ENCODE assay signal across 16 cellular contexts in genomic region chr12:122847921-122848421, GRCh38. TPM values are rescaled to one million over a fixed set of nuclear protein-coding genes. Genes with fewer than 3 reads are reported as not detected.
DNase-seq lines count a peak whose midpoint lies in the region; ATAC-seq and TF ChIP-seq lines count a peak whose summit lies in the region.
"Had no signal": no experiment of that assay in that cellular context is flagged by ENCODE, and none has a peak within 500 bp of the region (broad histone marks: within the 10 kb centered on the region; RNA-seq: fewer than 3 reads in every experiment).

No MANE protein-coding gene starts in this region.

- no peaks in the 10 kb centered on the region for H3K9me3 Mint-ChIP-seq in chondrocyte (ENCODE audit: low read depth)
- no peaks in the 10 kb centered on the region for H3K9me3 Mint-ChIP-seq in stimulated activated memory B cell treated with anti-CD40 and anti-IgM and Interleukin-4, amounts not matched to agents 10 μg/mL and 1 μg/mL and 100 μg/mL, for 72 hours
- H3K9me3 Mint-ChIP-seq: CD4-positive, alpha-beta T cell had no signal

- H3K9me3 ChIP-seq in lower lobe of right lung (no peaks in the 10 kb centered on the region), vagina (no peaks in the 10 kb centered on the region)

- peaks cover 15% of the 10 kb centered on the region for H3K4me1 Mint-ChIP-seq in chondrocyte (ENCODE audit: low read depth)
- peaks cover 33% of the 10 kb centered on the region for H3K4me1 Mint-ChIP-seq in stimulated activated memory B cell treated with anti-CD40 and anti-IgM and Interleukin-4, amounts not matched to agents 10 μg/mL and 1 μg/mL and 100 μg/mL, for 72 hours

- H3K27me3 ChIP-seq in H7 (ENCODE audit: control insufficient read depth, insufficient read depth, low read length) (no peaks in the 10 kb centered on the region), lower lobe of right lung (ENCODE audit: low read depth) (no peaks in the 10 kb centered on the region), vagina (no peaks in the 10 kb centered on the region)

- H3K4me1 ChIP-seq in lower lobe of right lung (peaks cover 17% of the 10 kb centered on the region), vagina (peaks cover 48% of the 10 kb centered on the region)

- no peaks in the 10 kb centered on the region for H3K27me3 Mint-ChIP-seq in chondrocyte (ENCODE audit: low read depth)
- H3K27me3 Mint-ChIP-seq in stimulated activated memory B cell treated with anti-CD40 and anti-IgM and Interleukin-4, amounts not matched to agents 10 μg/mL and 1 μg/mL and 100 μg/mL, for 72 hours = no peaks in the 10 kb centered on the region
- H3K27me3 Mint-ChIP-seq: B cell; CD4-positive, alpha-beta T cell had no signal

- ATAC-seq in lower lobe of right lung (no peak), sciatic nerve (no peak)
- ATAC-seq in stimulated activated memory B cell treated with anti-CD40 and anti-IgM and Interleukin-4, amounts not matched to agents 10 μg/mL and 1 μg/mL and 100 μg/mL, for 72 hours = no peak
- ATAC-seq: K562 had no signal

- H3K27ac Mint-ChIP-seq in chondrocyte (ENCODE audit: unreplicated experiment) = no peak overlapping the region
- peak overlapping the region; percentile 41 for H3K27ac Mint-ChIP-seq in stimulated activated memory B cell treated with anti-CD40 and anti-IgM and Interleukin-4, amounts not matched to agents 10 μg/mL and 1 μg/mL and 100 μg/mL, for 72 hours
- H3K27ac Mint-ChIP-seq: CD4-positive, alpha-beta T cell had no signal

- H3K27ac ChIP-seq in lower lobe of right lung (no peak overlapping the region), vagina (no peak overlapping the region)

- TF ChIP-seq CTCF in chondrocyte (IDR thresholded peaks at IDR 0.05) = no peak
- TF ChIP-seq CTCF in lower lobe of right lung (IDR thresholded peaks at IDR 0.05) = no peak
- TF ChIP-seq CTCF in vagina (IDR thresholded peaks at IDR 0.05) = no peak

- peaks cover 2% of the 10 kb centered on the region for H3K36me3 Mint-ChIP-seq in chondrocyte (ENCODE audit: low read depth)
- peaks cover 32% of the 10 kb centered on the region for H3K36me3 Mint-ChIP-seq in stimulated activated memory B cell treated with anti-CD40 and anti-IgM and Interleukin-4, amounts not matched to agents 10 μg/mL and 1 μg/mL and 100 μg/mL, for 72 hours

- DNase-seq in H7 = peak; percentile 55
- peak; percentile 91 for DNase-seq in chondrocyte (ENCODE audit: low spot score)
- DNase-seq in lower lobe of right lung = peak; percentile 23
- no peak for DNase-seq in NCI-H2029 (lab: John Stamatoyannopoulos, UW)
- no peak for DNase-seq in sciatic nerve (ENCODE audit: low spot score)
- DNase-seq in vagina (ENCODE audit: extremely low spot score in 2 of 2) = no peak
- DNase-seq: CD4-positive, alpha-beta T cell; DMS53; GOT3; NCI-H187; NCI-H446; NCI-H69; NK-92 treated with Interleukin-12 subunit alpha and Interleukin-12 subunit beta, amount 100 ng/mL, for 24 hours had no signal

- H3K4me3 ChIP-seq in H7 (ENCODE audit: insufficient read depth, low read depth, low read length) (no peak overlapping the region), lower lobe of right lung (no peak overlapping the region), vagina (no peak overlapping the region)
- H3K4me3 ChIP-seq: K562 had no signal

- intact Hi-C loops in lower lobe of right lung (cut with DNase I) = no loop called here
- intact Hi-C loops in sciatic nerve (cut with DNase I) = no loop called here
- intact Hi-C loops in vagina (cut with DNase I) = no loop called here

- TF ChIP-seq POLR2A in vagina (IDR thresholded peaks at IDR 0.05) = no peak

- no peak overlapping the region for H3K4me3 Mint-ChIP-seq in chondrocyte (ENCODE audit: unreplicated experiment)
- no peak overlapping the region for H3K4me3 Mint-ChIP-seq in stimulated activated memory B cell treated with anti-CD40 and anti-IgM and Interleukin-4, amounts not matched to agents 10 μg/mL and 1 μg/mL and 100 μg/mL, for 72 hours
- H3K4me3 Mint-ChIP-seq: B cell; CD4-positive, alpha-beta T cell had no signal

- H3K36me3 ChIP-seq in H7 (replicated peaks; ENCODE audit: control insufficient read depth, insufficient read depth, low read length) = no peaks in the 10 kb centered on the region
- H3K36me3 ChIP-seq in lower lobe of right lung = peaks cover 5% of the 10 kb centered on the region
- H3K36me3 ChIP-seq in vagina = no peaks in the 10 kb centered on the region

RNA-seq across cellular contexts. Expression of gene HIP1R, which starts 12.7 kb away (rescaled TPM):
- total RNA-seq in H7 (2014; rRNA removed; shearing (Covaris generic)) = 33.6 and 35.6 TPM in 2 replicates
- total RNA-seq in chondrocyte (13.8 to 14.1 TPM (median 13.8 TPM) in 3 replicates), lower lobe of right lung (28.2 TPM), sciatic nerve (14.3 TPM), vagina (66.0 TPM)

RNA-seq across cellular contexts. Expression of gene VPS37B, which starts 48.0 kb away (rescaled TPM):
- total RNA-seq in H7 (2014; rRNA removed; shearing (Covaris generic)) = 14.7 and 20.9 TPM in 2 replicates
- total RNA-seq in chondrocyte (17.4 to 25.3 TPM (median 24.4 TPM) in 3 replicates), lower lobe of right lung (34.5 TPM), sciatic nerve (24.8 TPM), vagina (34.9 TPM)

Comparison
In these comparisons a context has a peak if more than half of its experiments do, and no peak if none do; other contexts are left out.
1. DNase-seq: peak in H7 (single experiment), chondrocyte (single experiment) and lower lobe of right lung (single experiment); none in NCI-H2029 (single experiment), sciatic nerve (single experiment) and vagina (0 of 2).